Comparison of ENCODE assay signal across 21 cellular contexts in genomic region chr20:50067018-50067417, GRCh38.
"Had no signal": no experiment of that assay in that cellular context is flagged by ENCODE, and none has a peak within 500 bp of the region (broad histone marks: within the 10 kb centered on the region; RNA-seq: fewer than 3 reads in every experiment).

No MANE protein-coding gene starts in this region.

- H3K9ac ChIP-seq: parathyroid adenoma had no signal

- H3K9me3 ChIP-seq: gastrocnemius medialis, testis, tibial artery, upper lobe of right lung, vagina had no signal

- H2AFZ ChIP-seq: parathyroid adenoma had no signal

- H3K36me3 Mint-ChIP-seq: memory B cell; naive thymus-derived CD4-positive, alpha-beta T cell; stimulated activated effector memory CD8-positive, alpha-beta T cell treated with anti-CD3 and anti-CD28 coated beads, Interleukin-12 subunit alpha, Interleukin-12 subunit beta, amount 100 ng/mL, for 72 hours had no signal

- H3K27ac ChIP-seq: gastrocnemius medialis, parathyroid adenoma, testis, tibial artery, upper lobe of right lung, vagina had no signal

- H3K27ac Mint-ChIP-seq: memory B cell; progenitor cell of endocrine pancreas; stimulated activated effector memory CD8-positive, alpha-beta T cell treated with anti-CD3 and anti-CD28 coated beads, Interleukin-12 subunit alpha, Interleukin-12 subunit beta, amount 100 ng/mL, for 72 hours had no signal

- ATAC-seq: gastrocnemius medialis; naive thymus-derived CD4-positive, alpha-beta T cell; sciatic nerve; stimulated activated effector memory CD8-positive, alpha-beta T cell treated with anti-CD3 and anti-CD28 coated beads, Interleukin-12 subunit alpha, Interleukin-12 subunit beta, amount 100 ng/mL, for 72 hours; upper lobe of right lung had no signal

- H3K36me3 ChIP-seq: gastrocnemius medialis, tibial artery, upper lobe of right lung, vagina had no signal

- H3K27me3 ChIP-seq: gastrocnemius medialis, testis, upper lobe of right lung, vagina had no signal

- H3K9me3 Mint-ChIP-seq: memory B cell; naive thymus-derived CD4-positive, alpha-beta T cell; stimulated activated effector memory CD8-positive, alpha-beta T cell treated with anti-CD3 and anti-CD28 coated beads, Interleukin-12 subunit alpha, Interleukin-12 subunit beta, amount 100 ng/mL, for 72 hours had no signal

- H3K4me3 Mint-ChIP-seq: memory B cell; naive thymus-derived CD4-positive, alpha-beta T cell; stimulated activated effector memory CD8-positive, alpha-beta T cell treated with anti-CD3 and anti-CD28 coated beads, Interleukin-12 subunit alpha, Interleukin-12 subunit beta, amount 100 ng/mL, for 72 hours had no signal

- H3K4me1 ChIP-seq: parathyroid adenoma, testis had no signal

- DNase-seq: cerebellar nuclear complex; cortex of kidney; foreskin fibroblast; gastrocnemius medialis; head of caudate nucleus; midbrain; naive thymus-derived CD4-positive, alpha-beta T cell; stimulated activated CD4-positive, alpha-beta T cell treated with anti-CD3 and anti-CD28 coated beads, Interleukin-2, amount 100 ng/mL, for 24 hours; stimulated activated CD4-positive, alpha-beta T cell treated with anti-CD3 and anti-CD28 coated beads, Interleukin-4, amount 100 ng/mL, for 24 hours; stimulated activated naive CD4-positive, alpha-beta T cell treated with Interleukin-2 at 50 U/mL for 16 hours; substantia nigra; testis; tibial artery; upper lobe of right lung had no signal

- H3K79me2 ChIP-seq: parathyroid adenoma had no signal

- H3K4me3 ChIP-seq: gastrocnemius medialis, lung, testis, tibial artery, upper lobe of right lung, vagina had no signal
